ENCODE assay signal across 14 cellular contexts in genomic region chr11:10443721-10444120, GRCh38. TPM values are rescaled to one million over a fixed set of nuclear protein-coding genes. Genes with fewer than 3 reads are reported as not detected.
A peak's percentile ranks its signal among the peaks of the same experiment; 100 is the strongest.
DNase-seq lines count a peak whose midpoint lies in the region; ATAC-seq, FAIRE-seq and TF ChIP-seq lines count a peak whose summit lies in the region.
"Had no signal": no experiment of that assay in that cellular context is flagged by ENCODE, and none has a peak within 500 bp of the region (broad histone marks: within the 10 kb centered on the region; RNA-seq: fewer than 3 reads in every experiment).

No MANE protein-coding gene starts in this region.

- no peak overlapping the region for H3K14ac ChIP-seq in H1 (ENCODE audit: insufficient read length)

- H3K56ac ChIP-seq in H1 (replicated peaks; ENCODE audit: insufficient read length, low read depth, low read length) = no peak overlapping the region

- H3K18ac ChIP-seq in H1 (ENCODE audit: extremely low read depth, low read length) = no peak overlapping the region

- H4K91ac ChIP-seq in H1 (replicated peaks; ENCODE audit: insufficient read length, low read length) = no peak overlapping the region

- TF ChIP-seq CTCF in A549 (IDR thresholded peaks at IDR 0.05) = no peak
- TF ChIP-seq CTCF in NB4 (IDR thresholded peaks at IDR 0.05; ENCODE audit: low read depth, low read length) = no peak
- no peak for TF ChIP-seq CTCF in H1 (IDR thresholded peaks at IDR 0.05; ENCODE audit: control extremely low read depth in 1 of 3, insufficient read depth in 1 of 3, low read depth in 1 of 3, low read length in 3 of 3)

- no peaks in the 10 kb centered on the region for H3K79me2 ChIP-seq in H1 (ENCODE audit: control insufficient read depth in 1 of 2, insufficient read depth in 2 of 2, low read length in 2 of 2)

- TF ChIP-seq POLR2A in A549 (IDR thresholded peaks at IDR 0.05; ENCODE audit: low read length) (no peak), NB4 (IDR thresholded peaks at IDR 0.05; ENCODE audit: extremely low read depth, insufficient read length) (no peak), H1 (IDR thresholded peaks at IDR 0.05; ENCODE audit: control extremely low read depth in 1 of 2, low read depth in 2 of 2, low read length in 2 of 2) (no peak)

- no peak overlapping the region for H3K4me2 ChIP-seq in A549
- peak overlapping the region; percentile 52 to 85 (median 73) for H3K4me2 ChIP-seq in BLaER1 treated with 17β-estradiol and CSF1 and Interleukin-3, amounts not matched to agents 10 nM and 100 nM
- no peak overlapping the region for H3K4me2 ChIP-seq in H1 (ENCODE audit: insufficient read depth in 1 of 2, low read depth in 2 of 2, low read length in 2 of 2)

- POLR2A ChIA-PET in A549 (lab: Yijun Ruan, JAX) (interaction anchor here (0.5 kb wide), 1 partner anchor 251 kb away, joined by 3 read pairs; no protein-coding TSS in a partner anchor), H1 (lab: Charles Lee; ENCODE audit: partially characterized antibody) (interaction anchor here (1.3 kb wide), 1 partner anchor 138 kb away, joined by 3 read pairs; the partner anchor contains the start of gene ADM)

- H2AK5ac ChIP-seq in H1 (ENCODE audit: low read depth, low read length) = no peak overlapping the region

- no peak overlapping the region for H2BK15ac ChIP-seq in H1 (ENCODE audit: low read length)

- no peaks in the 10 kb centered on the region for H3K23me2 ChIP-seq in H1 (ENCODE audit: low read depth, low read length)

- WGBS in A549 (ENCODE audit: missing lambda C conversion rate) = 88% methylated on average over 2 of the region's 2 CpGs
- 93% methylated on average over 2 of the region's 2 CpGs; no CpG with 5 or more reads in 1 of the 2 experiments for WGBS in H1 (ENCODE audit: extremely low coverage in 1 of 2, insufficient coverage in 1 of 2, insufficient read length in 1 of 2, insufficient replicate concordance in 2 of 2, low coverage in 1 of 2, low lambda C conversion rate in 2 of 2, missing lambda C conversion rate in 1 of 2), 2 experiments

- no peak for ATAC-seq in A549
- ATAC-seq: GM12878 had no signal

- CTCF ChIA-PET in A549 (lab: Yijun Ruan, JAX) (interaction anchor here (1.3 kb wide), 1 partner anchor 12 kb away, joined by 5 read pairs; the partner anchor contains the start of gene AMPD3), H1 (lab: Charles Lee; ENCODE audit: partially characterized antibody) (interaction anchor here (1.3 kb wide), 1 partner anchor 13 kb away, joined by 3 read pairs; no protein-coding TSS in a partner anchor)

- no peak overlapping the region for H2BK20ac ChIP-seq in H1 (ENCODE audit: low read length)

- H4K20me1 ChIP-seq in BLaER1 treated with 17β-estradiol and CSF1 and Interleukin-3, amounts not matched to agents 10 nM and 100 nM = no peaks in the 10 kb centered on the region
- H4K20me1 ChIP-seq in H1 (replicated peaks in 1 of 2; ENCODE audit: control insufficient read depth in 1 of 2, insufficient read depth in 2 of 2, low read length in 2 of 2) = no peaks in the 10 kb centered on the region

- H3K4ac ChIP-seq in H1 (replicated peaks; ENCODE audit: insufficient read length, low read depth, low read length) = no peak overlapping the region

- H4K8ac ChIP-seq in H1 (ENCODE audit: extremely low read depth, insufficient read depth, low read length) = no peak overlapping the region

- H3K79me1 ChIP-seq in H1 (ENCODE audit: low read depth, low read length) = no peaks in the 10 kb centered on the region

- H3K36me3 ChIP-seq in BLaER1 treated with 17β-estradiol and CSF1 and Interleukin-3, amounts not matched to agents 10 nM and 100 nM = no peaks in the 10 kb centered on the region
- no peaks in the 10 kb centered on the region for H3K36me3 ChIP-seq in H1 (ENCODE audit: control insufficient read depth in 2 of 4, insufficient read depth in 4 of 4, low read length in 3 of 4)
- H3K36me3 ChIP-seq: BE2C had no signal

- H3K23ac ChIP-seq in H1 (ENCODE audit: insufficient read length) = no peak overlapping the region

- H3K9me3 ChIP-seq in A549 (no peaks in the 10 kb centered on the region), H1 (ENCODE audit: insufficient read depth in 2 of 2, low read depth in 1 of 2, low read length in 1 of 2) (no peaks in the 10 kb centered on the region)
- H3K9me3 ChIP-seq in BLaER1 treated with 17β-estradiol and CSF1 and Interleukin-3, amounts not matched to agents 10 nM and 100 nM (replicated peaks in 1 of 11) = peaks cover 0 to 15% (median 5%) of the 10 kb centered on the region in 11 experiments; a peak in 12 of 22 replicates
- H3K9me3 ChIP-seq: BE2C had no signal

- H4K5ac ChIP-seq in H1 (ENCODE audit: insufficient read length, low read depth, low read length) = no peak overlapping the region

- DNase-seq in A549 (ENCODE audit: low read depth in 1 of 2, low spot score in 1 of 2) = no peak
- peak; percentile 34 for DNase-seq in NB4 (ENCODE audit: low read depth)
- no peak for DNase-seq in H1 (ENCODE audit: low read depth in 1 of 2, low spot score in 2 of 2)
- DNase-seq in activated gamma-delta T cell (lab: John Stamatoyannopoulos, UW) = no peak
- no peak for DNase-seq in activated CD8-positive, alpha-beta memory T cell treated with anti-CD3 and anti-CD28 coated beads, Interleukin-2, amount 50 U/mL, for 48 hours
- DNase-seq in NCI-H1105 treated with DMSO at 0.1 percent for 48 hours (lab: John Stamatoyannopoulos, UW) = no peak
- DNase-seq: BE2C; CD4-positive, CD25-positive, alpha-beta regulatory T cell; DMS53; H7 had no signal

- H3K9ac ChIP-seq in BLaER1 treated with 17β-estradiol and CSF1 and Interleukin-3, amounts not matched to agents 10 nM and 100 nM = peak overlapping the region in 1 of 11 experiments; percentile 38; a peak in 1 of 22 replicates
- H3K9ac ChIP-seq in H1 (replicated peaks in 1 of 4; ENCODE audit: extremely low read depth in 1 of 4, low read depth in 3 of 4, low read length in 3 of 4) = no peak overlapping the region
- H3K9ac ChIP-seq: GM23248 had no signal

- no peaks in the 10 kb centered on the region for H3K27me3 ChIP-seq in BLaER1 treated with 17β-estradiol and CSF1 and Interleukin-3, amounts not matched to agents 10 nM and 100 nM
- H3K27me3 ChIP-seq in H1 (replicated peaks in 1 of 4; ENCODE audit: control insufficient read depth in 3 of 4, extremely low read depth in 1 of 4, insufficient read depth in 3 of 4, low read length in 3 of 4) = no peaks in the 10 kb centered on the region
- H3K27me3 ChIP-seq: BE2C had no signal

- TF ChIP-seq EP300 in A549 (IDR thresholded peaks at IDR 0.05) (no peak), H1 (IDR thresholded peaks at IDR 0.05; ENCODE audit: borderline replicate concordance in 1 of 2, low read depth in 2 of 2, low read length in 2 of 2) (no peak)

- TF ChIP-seq RAD21 in A549 (conservative IDR thresholded peaks at IDR 0.05 in 1 of 2, IDR thresholded peaks at IDR 0.05 in 1 of 2) (no peak), H1 (IDR thresholded peaks at IDR 0.05 in 1 of 2, conservative IDR thresholded peaks at IDR 0.05 in 1 of 2; ENCODE audit: low read depth in 2 of 2, low read length in 2 of 2) (no peak)

- H3K4me3 ChIP-seq in A549 (no peak overlapping the region), NB4 (ENCODE audit: low read depth, low read length) (no peak overlapping the region), H1 (ENCODE audit: extremely low read depth in 1 of 4, insufficient read depth in 2 of 4, low read depth in 3 of 4, low read length in 4 of 4) (no peak overlapping the region)
- no peak overlapping the region for H3K4me3 ChIP-seq in BLaER1 treated with 17β-estradiol and CSF1 and Interleukin-3, amounts not matched to agents 10 nM and 100 nM
- H3K4me3 ChIP-seq: GM12878, GM23248 had no signal

- H3K4me1 ChIP-seq in A549 (no peaks in the 10 kb centered on the region), H1 (replicated peaks in 1 of 4; ENCODE audit: control insufficient read depth in 3 of 4, insufficient read depth in 4 of 4, low read length in 3 of 4) (no peaks in the 10 kb centered on the region)
- H3K4me1 ChIP-seq in BLaER1 treated with 17β-estradiol and CSF1 and Interleukin-3, amounts not matched to agents 10 nM and 100 nM = peaks cover 37 to 54% (median 43%) of the 10 kb centered on the region in 10 experiments
- H3K4me1 ChIP-seq: BE2C had no signal

- H2AFZ ChIP-seq in H1 (ENCODE audit: low read length) = no peak overlapping the region
- H2AFZ ChIP-seq: GM23248 had no signal

- H2BK5ac ChIP-seq in H1 (ENCODE audit: low read depth, low read length) = no peak overlapping the region

- H3K27ac ChIP-seq in A549 (no peak overlapping the region), H1 (ENCODE audit: low read depth, low read length) (no peak overlapping the region)
- H3K27ac ChIP-seq in BLaER1 treated with 17β-estradiol and CSF1 and Interleukin-3, amounts not matched to agents 10 nM and 100 nM = peak overlapping the region in 8 of 11 experiments; percentile 30 to 76 (median 51); a peak in 9 of 22 replicates
- H3K27ac ChIP-seq: GM23248 had no signal

- FAIRE-seq in A549 (lab: Jason Lieb, UNC) (no peak), H1 (lab: Jason Lieb, UNC) (no peak)
- FAIRE-seq: GM12878, GM18507 had no signal

- no peak overlapping the region for H2BK12ac ChIP-seq in H1 (ENCODE audit: low read depth, low read length)

- no peak overlapping the region for H2BK120ac ChIP-seq in H1 (replicated peaks; ENCODE audit: low read depth, low read length)

TF ChIP-seq in A549, 52 proteins besides CTCF, POLR2A, EP300 and RAD21:
- TF ChIP-seq HOXB5 (CRISPR knock-in tag; IDR thresholded peaks at IDR 0.05) = no peak
- TF ChIP-seq CEBPB (IDR thresholded peaks at IDR 0.05) = peak; percentile 50 to 54; a peak in 3 of 4 replicates

TF ChIP-seq in H1, 55 proteins besides CTCF, POLR2A, EP300 and RAD21:
- TF ChIP-seq CEBPB (IDR thresholded peaks at IDR 0.05; ENCODE audit: low read depth, low read length) = peak; percentile 67; the same call in 1 of the 2 replicates
- no peak for TF ChIP-seq CTBP2 (IDR thresholded peaks at IDR 0.05; ENCODE audit: borderline replicate concordance, insufficient read depth, insufficient read length, low read length)

RNA-seq across cellular contexts. Expression of gene AMPD3, which starts 11.3 kb away (rescaled TPM):
- polyA plus RNA-seq in A549 (2011; rRNA removed) (4.7 and 6.6 TPM in 2 replicates), A549 (2017; fragmentation: RNase III; extraction: RNeasy Plus Mini Kit Qiagen cat#74134 plus additional on column Dnase treatment) (2.9 to 3.6 TPM (median 3.1 TPM) in 3 replicates), H1 (2011; rRNA removed) (4.0 and 10.9 TPM in 2 replicates)
- polyA plus RNA-seq in A549 (2012; cell fraction: cytosol; rRNA removed) = 2.0 and 2.4 TPM in 2 replicates
- polyA plus RNA-seq in A549 (2012; cell fraction: nucleus; rRNA removed) = 5.3 and 6.9 TPM in 2 replicates
- polyA minus RNA-seq in A549 (2011; rRNA and poly(A)+ RNA removed) = 11.5 and 14.1 TPM in 2 replicates
- total RNA-seq in H1 (2021; fragmentation: NEBNext Ultra II Directional; extraction: Animal tissue kit (Norgen Biotek cat#: 25700)) = 5.2 and 6.3 TPM in 2 replicates
- polyA plus RNA-seq in H1 (2011; cell fraction: cytosol; rRNA removed) = 3.2 TPM
- 12.0 TPM for polyA plus RNA-seq in H1 (2011; cell fraction: nucleus; rRNA removed)
- polyA plus RNA-seq in H1 (2012, experiment 1 of 2) = 2.7 to 4.5 TPM (median 3.3 TPM) in 4 replicates
- 1.6 TPM for polyA plus RNA-seq in H1 (2012, experiment 2 of 2)
- 2.7 TPM for polyA plus RNA-seq in H1 (2013, experiment 1 of 2)
- polyA plus RNA-seq in H1 (2013, experiment 2 of 2) = 2.3 TPM
- polyA minus RNA-seq in H1 (2011; rRNA and poly(A)+ RNA removed) = 7.4 and 11.1 TPM in 2 replicates
- polyA minus RNA-seq in H1 (2011; cell fraction: cytosol; rRNA and poly(A)+ RNA removed) = 2.5 TPM
- 38.5 TPM for polyA minus RNA-seq in H1 (2011; cell fraction: nucleus; rRNA and poly(A)+ RNA removed)

Comparison
In these comparisons a context has a peak if more than half of its experiments do, and no peak if none do; other contexts are left out.
1. H3K27ac ChIP-seq: peak in BLaER1 treated with 17β-estradiol and CSF1 and Interleukin-3, amounts not matched to agents 10 nM and 100 nM (8 of 11); none in A549 (0 of 2) and H1 (single experiment).
2. H3K4me2 ChIP-seq: peak in BLaER1 treated with 17β-estradiol and CSF1 and Interleukin-3, amounts not matched to agents 10 nM and 100 nM (11 of 11); none in A549 (single experiment) and H1 (0 of 2).
3. Of the 18 proteins assayed by ChIP-seq in both H1 and A549: peak only in H1: none; only in A549: none; in both: CEBPB; in neither: 17.